ENCODE assay signal across 8 cellular contexts in genomic region chr5:69093771-69094570, GRCh38. TPM values are rescaled to one million over a fixed set of nuclear protein-coding genes. Genes with fewer than 3 reads are reported as not detected.
DNase-seq lines count a peak whose midpoint lies in the region; ATAC-seq, FAIRE-seq and TF ChIP-seq lines count a peak whose summit lies in the region.

Gene SLC30A5, plus strand, starts transcription at chr5:69094014. Its CDS starts 242 bp downstream, at chr5:69094256.

- no peaks in the 10 kb centered on the region for H3K9me3 ChIP-seq in BE2C

- peak; percentile 92 for TF ChIP-seq POLR2A in GM19193 (IDR thresholded peaks at IDR 0.05; ENCODE audit: extremely low read depth, insufficient read depth, insufficient read length)

- peak; percentile 98 for ATAC-seq in HG03442 (IDR thresholded peaks at IDR 0.05; ENCODE audit: unreplicated experiment)

- peaks cover 8% of the 10 kb centered on the region for H3K4me1 ChIP-seq in BE2C

- no peaks in the 10 kb centered on the region for H3K27me3 ChIP-seq in BE2C
- no peaks in the 10 kb centered on the region for H3K27me3 ChIP-seq in layer of hippocampus (ENCODE audit: control insufficient read depth, insufficient read depth, low read length)

- H3K4me3 ChIP-seq in BE2C (ENCODE audit: low read depth, low read length): peak within 1 kb of the TSS; percentile 93

- peak within 1 kb of the TSS; percentile 75 for H3K27ac ChIP-seq in layer of hippocampus (ENCODE audit: low read depth, low read length)

- peak; percentile 100 for DNase-seq in BE2C
- peak; percentile 96 to 99 for DNase-seq in NCI-H524 (lab: John Stamatoyannopoulos, UW)
- peak; percentile 98 for DNase-seq in activated CD4-positive, alpha-beta T cell treated with anti-CD3 and anti-CD28 coated beads for 4 hours
- DNase-seq in stimulated activated CD4-positive, alpha-beta T cell treated with anti-CD3 and anti-CD28 coated beads, Interleukin-1b, Interleukin-23, amount 100 ng/mL, for 48 hours: peak; percentile 100

- peak; percentile 43 for FAIRE-seq in colon (lab: Jason Lieb, UNC)

- peak; percentile 95 for TF ChIP-seq CTCF in BE2C (IDR thresholded peaks at IDR 0.05; ENCODE audit: low read depth, low read length)

- H3K36me3 ChIP-seq in BE2C: peaks cover 9% of the 10 kb centered on the region

RNA-seq across cellular contexts. Expression of gene SLC30A5, which starts in this region (rescaled TPM):
- 104 TPM for polyA plus RNA-seq in BE2C (2012; ENCODE audit: insufficient read depth, insufficient read length, low read depth)

Comparison
In these comparisons a context has a peak if more than half of its experiments do, and no peak if none do; other contexts are left out.
1. Peak in every context shown above with its lines: DNase-seq, ATAC-seq, H3K4me3 ChIP-seq and H3K27ac ChIP-seq.